In the genomic region with DNA sequence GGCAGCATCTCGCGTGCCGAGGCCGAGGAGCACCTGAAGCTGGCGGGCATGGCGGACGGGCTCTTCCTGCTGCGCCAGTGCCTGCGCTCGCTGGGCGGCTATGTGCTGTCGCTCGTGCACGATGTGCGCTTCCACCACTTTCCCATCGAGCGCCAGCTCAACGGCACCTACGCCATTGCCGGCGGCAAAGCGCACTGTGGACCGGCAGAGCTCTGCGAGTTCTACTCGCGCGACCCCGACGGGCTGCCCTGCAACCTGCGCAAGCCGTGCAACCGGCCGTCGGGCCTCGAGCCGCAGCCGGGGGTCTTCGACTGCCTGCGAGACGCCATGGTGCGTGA, we compare ENCODE assay signal across 38 cellular contexts.
"Had no signal": no experiment of that assay in that cellular context is flagged by ENCODE, and none has a peak within 500 bp of the region (broad histone marks: within the 10 kb centered on the region; RNA-seq: fewer than 3 reads in every experiment).

No MANE protein-coding gene starts in this region.

- H3K4me3 Mint-ChIP-seq: activated CD4-positive, alpha-beta T cell treated with anti-CD3 and anti-CD28 coated beads for 36 hours; activated CD8-positive, alpha-beta memory T cell treated with anti-CD3 and anti-CD28 coated beads, Interleukin-2, amount 10 ng/mL, durations not matched to agents 7 days and 5 days; activated CD8-positive, alpha-beta T cell treated with anti-CD3 and anti-CD28 coated beads, Interleukin-2, amount 10 ng/mL, durations not matched to agents 7 days and 5 days; activated T-cell treated with anti-CD3 and anti-CD28 coated beads, Interleukin-2, amount 50 U/mL, for 72 hours; brain; stimulated activated memory B cell treated with anti-CD40 and anti-IgM and Interleukin-4, amounts not matched to agents 10 μg/mL and 1 μg/mL and 100 μg/mL, for 72 hours; stimulated activated naive CD8-positive, alpha-beta T cell treated with anti-CD3 and anti-CD28 coated beads, Interleukin-15, amount 100 ng/mL, for 72 hours had no signal

- H3K9me3 ChIP-seq: adrenal gland, gastrocnemius medialis, ovary, prostate gland, thyroid gland, upper lobe of left lung had no signal

- H3K36me3 ChIP-seq: adrenal gland, cardiac muscle cell, gastrocnemius medialis, ovary, prostate gland, sigmoid colon, thyroid gland, upper lobe of left lung had no signal

- H3K27ac Mint-ChIP-seq: activated CD8-positive, alpha-beta memory T cell treated with anti-CD3 and anti-CD28 coated beads, Interleukin-2, amount 10 ng/mL, durations not matched to agents 7 days and 5 days; activated CD8-positive, alpha-beta T cell treated with anti-CD3 and anti-CD28 coated beads, Interleukin-2, amount 10 ng/mL, durations not matched to agents 7 days and 5 days; brain; stimulated activated memory B cell treated with anti-CD40 and anti-IgM and Interleukin-4, amounts not matched to agents 10 μg/mL and 1 μg/mL and 100 μg/mL, for 72 hours had no signal

- H3K27ac ChIP-seq: adrenal gland, cardiac muscle cell, coronary artery, dorsolateral prefrontal cortex, gastrocnemius medialis, hepatocyte, ovary, prostate gland, sigmoid colon, thyroid gland, upper lobe of left lung had no signal

- H2AFZ ChIP-seq: hepatocyte had no signal

- H3K9me3 Mint-ChIP-seq: activated naive CD4-positive, alpha-beta T cell treated with anti-CD3 and anti-CD28 coated beads, Interleukin-2, amount 50 U/mL, for 72 hours; naive thymus-derived CD8-positive, alpha-beta T cell; T-cell had no signal

- H3K4me1 ChIP-seq: adrenal gland, prostate gland, sigmoid colon, thyroid gland, upper lobe of left lung had no signal

- H3K36me3 Mint-ChIP-seq: brain; stimulated activated memory B cell treated with anti-CD40 and anti-IgM and Interleukin-4, amounts not matched to agents 10 μg/mL and 1 μg/mL and 100 μg/mL, for 72 hours had no signal

- DNase-seq: activated CD4-positive, alpha-beta T cell treated with anti-CD3 and anti-CD28 coated beads for 36 hours; activated CD4-positive, CD25-positive, alpha-beta regulatory T cell; activated CD8-positive, alpha-beta memory T cell treated with anti-CD3 and anti-CD28 coated beads, Interleukin-2, amount 10 ng/mL, durations not matched to agents 7 days and 5 days; activated CD8-positive, alpha-beta T cell treated with anti-CD3 and anti-CD28 coated beads, Interleukin-2, amount 10 ng/mL, durations not matched to agents 7 days and 5 days; activated naive CD4-positive, alpha-beta T cell; activated T-cell treated with anti-CD3 and anti-CD28 coated beads, Interleukin-2, amount 50 U/mL, for 72 hours; adrenal gland; cerebellar nuclear complex; effector memory CD4-positive, alpha-beta T cell; erythroblast; gastrocnemius medialis; glutamatergic neuron; islet precursor cell; left ventricle myocardium superior; mammary epithelial cell; midbrain; naive thymus-derived CD8-positive, alpha-beta T cell; retina; sigmoid colon; small intestine; stimulated activated CD4-positive, alpha-beta T cell treated with anti-CD3 and anti-CD28 coated beads, Interleukin-1b, Interleukin-23, amount 100 ng/mL, for 48 hours; stimulated activated CD4-positive, alpha-beta T cell treated with anti-CD3 and anti-CD28 coated beads, Interleukin-4, amount 100 ng/mL, for 4 hours; stimulated activated CD8-positive, alpha-beta memory T cell treated with anti-CD3 and anti-CD28 coated beads, Interleukin-4, amount 100 ng/mL, for 48 hours; stimulated activated naive CD8-positive, alpha-beta T cell treated with anti-CD3 and anti-CD28 coated beads, Interleukin-15, amount 100 ng/mL, for 72 hours; substantia nigra; T-cell; thyroid gland had no signal

- H3K4me3 ChIP-seq: adrenal gland, cardiac muscle cell, coronary artery, dorsolateral prefrontal cortex, gastrocnemius medialis, hepatocyte, ovary, prostate gland, sigmoid colon, thyroid gland, upper lobe of left lung had no signal

- H3K27me3 ChIP-seq: cardiac muscle cell, gastrocnemius medialis, hepatocyte, ovary, thyroid gland, upper lobe of left lung had no signal

- H3K27me3 Mint-ChIP-seq: activated CD4-positive, alpha-beta T cell treated with anti-CD3 and anti-CD28 coated beads for 36 hours; activated CD8-positive, alpha-beta memory T cell treated with anti-CD3 and anti-CD28 coated beads, Interleukin-2, amount 10 ng/mL, durations not matched to agents 7 days and 5 days; naive thymus-derived CD8-positive, alpha-beta T cell; stimulated activated memory B cell treated with anti-CD40 and anti-IgM and Interleukin-4, amounts not matched to agents 10 μg/mL and 1 μg/mL and 100 μg/mL, for 72 hours; stimulated activated naive CD8-positive, alpha-beta T cell treated with anti-CD3 and anti-CD28 coated beads, Interleukin-15, amount 100 ng/mL, for 72 hours; T-cell had no signal

- H3K4me2 ChIP-seq: hepatocyte had no signal

- ATAC-seq: activated CD4-positive, alpha-beta T cell treated with anti-CD3 and anti-CD28 coated beads for 36 hours; activated CD8-positive, alpha-beta memory T cell treated with anti-CD3 and anti-CD28 coated beads, Interleukin-2, amount 10 ng/mL, durations not matched to agents 7 days and 5 days; activated CD8-positive, alpha-beta T cell treated with anti-CD3 and anti-CD28 coated beads, Interleukin-2, amount 10 ng/mL, durations not matched to agents 7 days and 5 days; activated naive CD4-positive, alpha-beta T cell treated with anti-CD3 and anti-CD28 coated beads, Interleukin-2, amount 50 U/mL, for 72 hours; activated T-cell treated with anti-CD3 and anti-CD28 coated beads, Interleukin-2, amount 50 U/mL, for 72 hours; gastrocnemius medialis; left cardiac atrium; left ventricle myocardium superior; naive thymus-derived CD8-positive, alpha-beta T cell; stimulated activated memory B cell treated with anti-CD40 and anti-IgM and Interleukin-4, amounts not matched to agents 10 μg/mL and 1 μg/mL and 100 μg/mL, for 72 hours; stimulated activated naive CD8-positive, alpha-beta T cell treated with anti-CD3 and anti-CD28 coated beads, Interleukin-15, amount 100 ng/mL, for 72 hours; T-cell had no signal
